In genomic region chr15:43210172-43210745, GRCh38 we compare ENCODE assay signal across 25 cellular contexts. TPM values are rescaled to one million over a fixed set of nuclear protein-coding genes. Genes with fewer than 3 reads are reported as not detected.
DNase-seq lines count a peak whose midpoint lies in the region; FAIRE-seq and TF ChIP-seq lines count a peak whose summit lies in the region.
"Had no signal": no experiment of that assay in that cellular context is flagged by ENCODE, and none has a peak within 500 bp of the region (broad histone marks: within the 10 kb centered on the region; RNA-seq: fewer than 3 reads in every experiment).

No MANE protein-coding gene starts in this region.

- no peak overlapping the region for H2BK12ac ChIP-seq in H1 (ENCODE audit: low read depth, low read length)

- H3K4me3 Mint-ChIP-seq in neural crest cell, result no peak overlapping the region
- H3K4me3 Mint-ChIP-seq: CD4-positive, alpha-beta memory T cell; HFFc6 had no signal

- H2BK120ac ChIP-seq in H1 (replicated peaks; ENCODE audit: low read depth, low read length), result no peak overlapping the region

- H3K79me2 ChIP-seq in H1 (ENCODE audit: control insufficient read depth in 1 of 2, insufficient read depth in 2 of 2, low read length in 2 of 2), result no peaks in the 10 kb centered on the region

- no peaks in the 10 kb centered on the region for H4K20me1 ChIP-seq in H1 (replicated peaks in 1 of 2; ENCODE audit: control insufficient read depth in 1 of 2, insufficient read depth in 2 of 2, low read length in 2 of 2)

- no peak overlapping the region for H2AFZ ChIP-seq in H1 (ENCODE audit: low read length)

- TF ChIP-seq RAD21 in H1 (IDR thresholded peaks at IDR 0.05 in 1 of 2, conservative IDR thresholded peaks at IDR 0.05 in 1 of 2; ENCODE audit: low read depth in 2 of 2, low read length in 2 of 2), result no peak

- DNase-seq in H7 (peak; percentile 16), H1 (ENCODE audit: low read depth in 1 of 2, low spot score in 2 of 2) (no peak), neural crest cell (ENCODE audit: low read depth, low spot score) (no peak), testis (peak; percentile 4), NOMO-1 (lab: John Stamatoyannopoulos, UW; ENCODE audit: unreplicated experiment in 2 of 2) (no peak), SJCRH30 (no peak)
- no peak for DNase-seq in stimulated activated CD4-positive, alpha-beta T cell treated with anti-CD3 and anti-CD28 coated beads, Interleukin-4, amount 100 ng/mL, for 24 hours
- DNase-seq: 8988T; ACHN; C1 segment of cervical spinal cord; Calu3; CD4-positive, alpha-beta memory T cell; COR-L47; DMS53; DMS79 treated with DMSO at 0.1 percent for 48 hours; GF-D8; HFFc6 had no signal

- no peak for FAIRE-seq in H1 (lab: Jason Lieb, UNC)
- FAIRE-seq: A549, GM12891, GM18507 had no signal

- H4K5ac ChIP-seq in H1 (ENCODE audit: insufficient read length, low read depth, low read length), result no peak overlapping the region

- no peak overlapping the region for H4K91ac ChIP-seq in H1 (replicated peaks; ENCODE audit: insufficient read length, low read length)

- H4K8ac ChIP-seq in H1 (ENCODE audit: extremely low read depth, insufficient read depth, low read length), result 0 out of 2 replicates have a peak overlapping the region, but pooled peaks have one; percentile 31

- H3K27ac Mint-ChIP-seq in neural crest cell (ENCODE audit: unreplicated experiment), result peak overlapping the region; percentile 52
- H3K27ac Mint-ChIP-seq: HFFc6 had no signal

- H3K27me3 ChIP-seq in H7 (ENCODE audit: control insufficient read depth, insufficient read depth, low read length), result no peaks in the 10 kb centered on the region
- no peaks in the 10 kb centered on the region for H3K27me3 ChIP-seq in H1 (replicated peaks in 1 of 4; ENCODE audit: control insufficient read depth in 3 of 4, extremely low read depth in 1 of 4, insufficient read depth in 3 of 4, low read length in 3 of 4)
- no peaks in the 10 kb centered on the region for H3K27me3 ChIP-seq in testis
- H3K27me3 ChIP-seq in SJCRH30, result no peaks in the 10 kb centered on the region

- POLR2A ChIA-PET in H1 (lab: Charles Lee; ENCODE audit: partially characterized antibody), result interaction anchor here (0.8 kb wide), 1 partner anchor 8 kb away, joined by 3 read pairs; no protein-coding TSS in a partner anchor

- CTCF ChIA-PET in H1 (lab: Charles Lee; ENCODE audit: partially characterized antibody), result interaction anchor here (0.9 to 9.6 kb wide), 12 partner anchors 10 to 75 kb away, joined by 3 to 109 read pairs (median 5); partner anchors contain the start of genes EPB42 and TGM5

- TF ChIP-seq EP300 in H1 (IDR thresholded peaks at IDR 0.05; ENCODE audit: borderline replicate concordance in 1 of 2, low read depth in 2 of 2, low read length in 2 of 2), result no peak

- H3K9me3 Mint-ChIP-seq in neural crest cell, result no peaks in the 10 kb centered on the region
- H3K9me3 Mint-ChIP-seq: CD4-positive, alpha-beta memory T cell; HFFc6 had no signal

- no peak overlapping the region for H2BK15ac ChIP-seq in H1 (ENCODE audit: low read length)

- H3K23ac ChIP-seq in H1 (ENCODE audit: insufficient read length), result no peak overlapping the region

- no peaks in the 10 kb centered on the region for H3K79me1 ChIP-seq in H1 (ENCODE audit: low read depth, low read length)

- intact Hi-C loops in testis (cut with DNase I; ENCODE audit: low total_unique reads), result no loop called here

- no peaks in the 10 kb centered on the region for H3K36me3 ChIP-seq in H7 (replicated peaks; ENCODE audit: control insufficient read depth, insufficient read depth, low read length)
- no peaks in the 10 kb centered on the region for H3K36me3 ChIP-seq in H1 (ENCODE audit: control insufficient read depth in 2 of 4, insufficient read depth in 4 of 4, low read length in 3 of 4)
- H3K36me3 ChIP-seq in testis (ENCODE audit: low read depth, missing control alignments), result no peaks in the 10 kb centered on the region
- H3K36me3 ChIP-seq in SJCRH30, result no peaks in the 10 kb centered on the region
- H3K36me3 ChIP-seq: HAP-1 had no signal

- H3K27ac ChIP-seq in H1 (ENCODE audit: low read depth, low read length), result no peak overlapping the region
- no peak overlapping the region for H3K27ac ChIP-seq in testis
- no peak overlapping the region for H3K27ac ChIP-seq in SJCRH30
- H3K27ac ChIP-seq: A549 had no signal

- H3K4me3 ChIP-seq in H7 (ENCODE audit: insufficient read depth, low read depth, low read length) (no peak overlapping the region), H1 (ENCODE audit: extremely low read depth in 1 of 4, insufficient read depth in 2 of 4, low read depth in 3 of 4, low read length in 4 of 4) (no peak overlapping the region), testis (no peak overlapping the region), SJCRH30 (no peak overlapping the region)
- H3K4me3 ChIP-seq: A549, HAP-1 had no signal

- 86% methylated on average over 15 of the region's 15 CpGs; no CpG with 5 or more reads in 1 of the 2 experiments for WGBS in H1 (ENCODE audit: extremely low coverage in 1 of 2, insufficient coverage in 1 of 2, insufficient read length in 1 of 2, insufficient replicate concordance in 2 of 2, low coverage in 1 of 2, low lambda C conversion rate in 2 of 2, missing lambda C conversion rate in 1 of 2), 2 experiments
- 88 to 92% methylated on average over 15 of the region's 15 CpGs for WGBS in testis, 2 donors

- TF ChIP-seq CTCF in H1 (IDR thresholded peaks at IDR 0.05; ENCODE audit: control extremely low read depth in 1 of 3, insufficient read depth in 1 of 3, low read depth in 1 of 3, low read length in 3 of 3) (no peak), neural crest cell (conservative IDR thresholded peaks at IDR 0.05) (no peak), testis (IDR thresholded peaks at IDR 0.05) (no peak)

- H3K27me3 Mint-ChIP-seq in neural crest cell (ENCODE audit: low read depth), result peaks cover 23% of the 10 kb centered on the region

- no peaks in the 10 kb centered on the region for H3K9me3 ChIP-seq in H1 (ENCODE audit: insufficient read depth in 2 of 2, low read depth in 1 of 2, low read length in 1 of 2)
- no peaks in the 10 kb centered on the region for H3K9me3 ChIP-seq in testis
- H3K9me3 ChIP-seq in SJCRH30 (replicated peaks), result no peaks in the 10 kb centered on the region
- H3K9me3 ChIP-seq: A549, HAP-1 had no signal

- no peak overlapping the region for H2BK20ac ChIP-seq in H1 (ENCODE audit: low read length)

- H3K4me2 ChIP-seq in H1 (ENCODE audit: insufficient read depth in 1 of 2, low read depth in 2 of 2, low read length in 2 of 2), result no peak overlapping the region
- H3K4me2 ChIP-seq: A549 had no signal

- no peak overlapping the region for H2AK5ac ChIP-seq in H1 (ENCODE audit: low read depth, low read length)

- no peaks in the 10 kb centered on the region for H3K23me2 ChIP-seq in H1 (ENCODE audit: low read depth, low read length)

- no peak for TF ChIP-seq POLR2A in H1 (IDR thresholded peaks at IDR 0.05; ENCODE audit: control extremely low read depth in 1 of 2, low read depth in 2 of 2, low read length in 2 of 2)
- no peak for TF ChIP-seq POLR2A in testis (IDR thresholded peaks at IDR 0.05)

- no peak overlapping the region for H2BK5ac ChIP-seq in H1 (ENCODE audit: low read depth, low read length)

- H3K36me3 Mint-ChIP-seq in neural crest cell (ENCODE audit: low read depth), result no peaks in the 10 kb centered on the region
- H3K36me3 Mint-ChIP-seq: CD4-positive, alpha-beta memory T cell had no signal

- H3K4me1 ChIP-seq in H1 (replicated peaks in 1 of 4; ENCODE audit: control insufficient read depth in 3 of 4, insufficient read depth in 4 of 4, low read length in 3 of 4) (peaks cover 0 to 3% (median 0%) of the 10 kb centered on the region in 4 experiments; a peak in 2 of 7 replicates), testis (no peaks in the 10 kb centered on the region), SJCRH30 (no peaks in the 10 kb centered on the region)
- H3K4me1 ChIP-seq: A549, HAP-1 had no signal

- H3K9ac ChIP-seq in H1 (replicated peaks in 1 of 4; ENCODE audit: extremely low read depth in 1 of 4, low read depth in 3 of 4, low read length in 3 of 4), result no peak overlapping the region

- H3K4ac ChIP-seq in H1 (replicated peaks; ENCODE audit: insufficient read length, low read depth, low read length), result no peak overlapping the region

- H3K56ac ChIP-seq in H1 (replicated peaks; ENCODE audit: insufficient read length, low read depth, low read length), result no peak overlapping the region

- no peaks in the 10 kb centered on the region for H3K4me1 Mint-ChIP-seq in neural crest cell
- H3K4me1 Mint-ChIP-seq: CD4-positive, alpha-beta memory T cell had no signal

- no peak overlapping the region for H3K14ac ChIP-seq in H1 (ENCODE audit: insufficient read length)

- H3K18ac ChIP-seq in H1 (ENCODE audit: extremely low read depth, low read length), result no peak overlapping the region

RNA-seq across cellular contexts. Expression of gene EPB42, which starts 10.6 kb away (rescaled TPM):
- not detected in 2 replicates for total RNA-seq in H7 (2014; rRNA removed; shearing (Covaris generic))
- total RNA-seq in H1 (2021; fragmentation: NEBNext Ultra II Directional; extraction: Animal tissue kit (Norgen Biotek cat#: 25700)), result not detected in 2 replicates
- polyA plus RNA-seq in H1 (2011; rRNA removed) (not detected in 2 replicates), testis (ENCODE audit: insufficient read depth, low read depth, low replicate concordance) (3.6 TPM)
- not detected for polyA plus RNA-seq in H1 (2011; cell fraction: cytosol; rRNA removed)
- not detected for polyA plus RNA-seq in H1 (2011; cell fraction: nucleus; rRNA removed)
- polyA plus RNA-seq in H1 (2012, experiment 1 of 2), result not detected in 4 replicates
- not detected for polyA plus RNA-seq in H1 (2012, experiment 2 of 2)
- polyA plus RNA-seq in H1 (2013, experiment 1 of 2), result not detected
- polyA plus RNA-seq in H1 (2013, experiment 2 of 2), result not detected
- polyA minus RNA-seq in H1 (2011; rRNA and poly(A)+ RNA removed), result not detected in 2 replicates
- polyA minus RNA-seq in H1 (2011; cell fraction: cytosol; rRNA and poly(A)+ RNA removed), result not detected
- not detected for polyA minus RNA-seq in H1 (2011; cell fraction: nucleus; rRNA and poly(A)+ RNA removed)
- total RNA-seq in neural crest cell (not detected in 2 replicates), testis (1 to 10 TPM; 6.8 to 7.5 TPM)
- total RNA-seq in SJCRH30 (2014; rRNA removed; shearing (Covaris generic)), result not detected in 2 replicates
- total RNA-seq: Calu3; CD4-positive, alpha-beta memory T cell; Daoy; G401; H4; HFFc6 had no signal
- polyA plus RNA-seq: A549; BJ; CD4-positive, alpha-beta memory T cell had no signal

RNA-seq across cellular contexts. Expression of gene CCNDBP1, which starts 25.1 kb away (rescaled TPM):
- total RNA-seq in H7 (2014; rRNA removed; shearing (Covaris generic)), result 49.7 and 51.3 TPM in 2 replicates
- total RNA-seq in H1 (2021; fragmentation: NEBNext Ultra II Directional; extraction: Animal tissue kit (Norgen Biotek cat#: 25700)), result 23.4 TPM in 2 replicates
- polyA plus RNA-seq in H1 (2011; rRNA removed) (29.0 and 41.7 TPM in 2 replicates), testis (ENCODE audit: insufficient read depth, low read depth, low replicate concordance) (60.5 TPM)
- polyA plus RNA-seq in H1 (2011; cell fraction: cytosol; rRNA removed), result 32.9 TPM
- polyA plus RNA-seq in H1 (2011; cell fraction: nucleus; rRNA removed), result 25.2 TPM
- 21.2 to 27.9 TPM (median 24.2 TPM) in 4 replicates for polyA plus RNA-seq in H1 (2012, experiment 1 of 2)
- polyA plus RNA-seq in H1 (2012, experiment 2 of 2), result 13.1 TPM
- polyA plus RNA-seq in H1 (2013, experiment 1 of 2), result 16.5 TPM
- 16.7 TPM for polyA plus RNA-seq in H1 (2013, experiment 2 of 2)
- polyA minus RNA-seq in H1 (2011; rRNA and poly(A)+ RNA removed), result 17.5 and 24.0 TPM in 2 replicates
- 14.9 TPM for polyA minus RNA-seq in H1 (2011; cell fraction: cytosol; rRNA and poly(A)+ RNA removed)
- polyA minus RNA-seq in H1 (2011; cell fraction: nucleus; rRNA and poly(A)+ RNA removed), result 13.2 TPM
- total RNA-seq in neural crest cell (29.5 and 31.4 TPM in 2 replicates), testis (10 to 100 TPM; 63.7 to 83.6 TPM)
- total RNA-seq in SJCRH30 (2014; rRNA removed; shearing (Covaris generic)), result 25.6 and 30.6 TPM in 2 replicates

RNA-seq across cellular contexts. Expression of gene TGM5, which starts 56.5 kb away (rescaled TPM):
- not detected in 2 replicates for total RNA-seq in H7 (2014; rRNA removed; shearing (Covaris generic))
- not detected in 2 replicates for total RNA-seq in H1 (2021; fragmentation: NEBNext Ultra II Directional; extraction: Animal tissue kit (Norgen Biotek cat#: 25700))
- polyA plus RNA-seq in H1 (2011; rRNA removed), result not detected in 2 replicates
- not detected for polyA plus RNA-seq in H1 (2011; cell fraction: cytosol; rRNA removed)
- polyA plus RNA-seq in H1 (2011; cell fraction: nucleus; rRNA removed), result not detected
- polyA plus RNA-seq in H1 (2012, experiment 1 of 2), result not detected in 4 replicates
- polyA plus RNA-seq in H1 (2012, experiment 2 of 2), result not detected
- polyA plus RNA-seq in H1 (2013, experiment 1 of 2), result not detected
- polyA plus RNA-seq in H1 (2013, experiment 2 of 2), result not detected
- not detected in 2 replicates for polyA minus RNA-seq in H1 (2011; rRNA and poly(A)+ RNA removed)
- not detected for polyA minus RNA-seq in H1 (2011; cell fraction: cytosol; rRNA and poly(A)+ RNA removed)
- not detected for polyA minus RNA-seq in H1 (2011; cell fraction: nucleus; rRNA and poly(A)+ RNA removed)
- total RNA-seq in neural crest cell, result not detected in 2 replicates
- total RNA-seq in testis, result 1 to 10 TPM in 1 of 2 donors, under 1 TPM in 1; 0.43 to 2.1 TPM
- polyA plus RNA-seq in testis (ENCODE audit: insufficient read depth, low read depth, low replicate concordance), result 0.24 TPM
- not detected in 2 replicates for total RNA-seq in SJCRH30 (2014; rRNA removed; shearing (Covaris generic))
- total RNA-seq: Calu3; CD4-positive, alpha-beta memory T cell; Daoy; G401; H4; HFFc6 had no signal
- polyA plus RNA-seq: A549; BJ; CD4-positive, alpha-beta memory T cell had no signal

Comparison
In these comparisons a context has a peak if more than half of its experiments do, and no peak if none do; other contexts are left out.
1. DNase-seq: peak in H7 (single experiment) and testis (single experiment); none in H1 (0 of 2), neural crest cell (single experiment), stimulated activated CD4-positive, alpha-beta T cell treated with anti-CD3 and anti-CD28 coated beads, Interleukin-4, amount 100 ng/mL, for 24 hours (single experiment), NOMO-1 (0 of 2) and SJCRH30 (0 of 2).